2 cellular contexts compared by ENCODE assay signal in the genomic region with DNA sequence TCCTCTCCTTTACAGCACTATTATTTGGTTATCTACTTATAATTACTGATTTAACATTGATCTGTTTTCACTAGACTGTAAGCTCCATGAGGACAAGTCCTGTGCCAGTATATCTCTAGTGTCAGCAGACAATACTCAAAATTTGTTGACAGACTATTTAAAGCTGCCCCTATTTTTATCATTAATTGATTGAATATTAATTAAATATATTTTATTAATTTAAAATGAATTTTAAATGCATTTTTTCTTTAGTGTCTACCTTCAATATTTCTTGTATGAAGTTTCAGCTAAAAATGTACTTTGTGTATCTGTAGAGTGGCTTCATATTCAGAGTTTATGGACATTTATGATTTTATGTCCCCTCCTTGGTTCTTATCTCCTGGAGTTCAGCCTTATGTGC.
TF ChIP-seq lines count a peak whose summit lies in the region.

No MANE protein-coding gene starts in this region.

TF ChIP-seq in SK-N-SH, 30 proteins besides CTCF, POLR2A, EP300 and RAD21 (continued from another document):
- TF ChIP-seq, protein P1, sequence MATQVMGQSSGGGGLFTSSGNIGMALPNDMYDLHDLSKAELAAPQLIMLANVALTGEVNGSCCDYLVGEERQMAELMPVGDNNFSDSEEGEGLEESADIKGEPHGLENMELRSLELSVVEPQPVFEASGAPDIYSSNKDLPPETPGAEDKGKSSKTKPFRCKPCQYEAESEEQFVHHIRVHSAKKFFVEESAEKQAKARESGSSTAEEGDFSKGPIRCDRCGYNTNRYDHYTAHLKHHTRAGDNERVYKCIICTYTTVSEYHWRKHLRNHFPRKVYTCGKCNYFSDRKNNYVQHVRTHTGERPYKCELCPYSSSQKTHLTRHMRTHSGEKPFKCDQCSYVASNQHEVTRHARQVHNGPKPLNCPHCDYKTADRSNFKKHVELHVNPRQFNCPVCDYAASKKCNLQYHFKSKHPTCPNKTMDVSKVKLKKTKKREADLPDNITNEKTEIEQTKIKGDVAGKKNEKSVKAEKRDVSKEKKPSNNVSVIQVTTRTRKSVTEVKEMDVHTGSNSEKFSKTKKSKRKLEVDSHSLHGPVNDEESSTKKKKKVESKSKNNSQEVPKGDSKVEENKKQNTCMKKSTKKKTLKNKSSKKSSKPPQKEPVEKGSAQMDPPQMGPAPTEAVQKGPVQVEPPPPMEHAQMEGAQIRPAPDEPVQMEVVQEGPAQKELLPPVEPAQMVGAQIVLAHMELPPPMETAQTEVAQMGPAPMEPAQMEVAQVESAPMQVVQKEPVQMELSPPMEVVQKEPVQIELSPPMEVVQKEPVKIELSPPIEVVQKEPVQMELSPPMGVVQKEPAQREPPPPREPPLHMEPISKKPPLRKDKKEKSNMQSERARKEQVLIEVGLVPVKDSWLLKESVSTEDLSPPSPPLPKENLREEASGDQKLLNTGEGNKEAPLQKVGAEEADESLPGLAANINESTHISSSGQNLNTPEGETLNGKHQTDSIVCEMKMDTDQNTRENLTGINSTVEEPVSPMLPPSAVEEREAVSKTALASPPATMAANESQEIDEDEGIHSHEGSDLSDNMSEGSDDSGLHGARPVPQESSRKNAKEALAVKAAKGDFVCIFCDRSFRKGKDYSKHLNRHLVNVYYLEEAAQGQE (IDR thresholded peaks at IDR 0.05; ENCODE audit: low read depth, low read length), result no peak
- no peak for TF ChIP-seq POLR2AphosphoS5 (IDR thresholded peaks at IDR 0.05; ENCODE audit: low read depth, low read length)
- no peak for TF ChIP-seq SMC3 (IDR thresholded peaks at IDR 0.05; ENCODE audit: low read depth, low read length)
- TF ChIP-seq MXI1 (IDR thresholded peaks at IDR 0.05; ENCODE audit: low read depth, low read length), result no peak

TF ChIP-seq in WTC11, 78 proteins besides CTCF, POLR2A, EP300 and RAD21 (continued from another document):
- TF ChIP-seq, protein P2, sequence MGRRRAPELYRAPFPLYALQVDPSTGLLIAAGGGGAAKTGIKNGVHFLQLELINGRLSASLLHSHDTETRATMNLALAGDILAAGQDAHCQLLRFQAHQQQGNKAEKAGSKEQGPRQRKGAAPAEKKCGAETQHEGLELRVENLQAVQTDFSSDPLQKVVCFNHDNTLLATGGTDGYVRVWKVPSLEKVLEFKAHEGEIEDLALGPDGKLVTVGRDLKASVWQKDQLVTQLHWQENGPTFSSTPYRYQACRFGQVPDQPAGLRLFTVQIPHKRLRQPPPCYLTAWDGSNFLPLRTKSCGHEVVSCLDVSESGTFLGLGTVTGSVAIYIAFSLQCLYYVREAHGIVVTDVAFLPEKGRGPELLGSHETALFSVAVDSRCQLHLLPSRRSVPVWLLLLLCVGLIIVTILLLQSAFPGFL (CRISPR knock-in tag; IDR thresholded peaks at IDR 0.05; ENCODE audit: borderline replicate concordance), result no peak
- TF ChIP-seq, protein P3, sequence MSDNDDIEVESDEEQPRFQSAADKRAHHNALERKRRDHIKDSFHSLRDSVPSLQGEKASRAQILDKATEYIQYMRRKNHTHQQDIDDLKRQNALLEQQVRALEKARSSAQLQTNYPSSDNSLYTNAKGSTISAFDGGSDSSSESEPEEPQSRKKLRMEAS (CRISPR knock-in tag; IDR thresholded peaks at IDR 0.05), result no peak
TF ChIP-seq in WTC11: peak in this region for 1.
